ENCODE assay signal across 1 cellular context in the genomic region with DNA sequence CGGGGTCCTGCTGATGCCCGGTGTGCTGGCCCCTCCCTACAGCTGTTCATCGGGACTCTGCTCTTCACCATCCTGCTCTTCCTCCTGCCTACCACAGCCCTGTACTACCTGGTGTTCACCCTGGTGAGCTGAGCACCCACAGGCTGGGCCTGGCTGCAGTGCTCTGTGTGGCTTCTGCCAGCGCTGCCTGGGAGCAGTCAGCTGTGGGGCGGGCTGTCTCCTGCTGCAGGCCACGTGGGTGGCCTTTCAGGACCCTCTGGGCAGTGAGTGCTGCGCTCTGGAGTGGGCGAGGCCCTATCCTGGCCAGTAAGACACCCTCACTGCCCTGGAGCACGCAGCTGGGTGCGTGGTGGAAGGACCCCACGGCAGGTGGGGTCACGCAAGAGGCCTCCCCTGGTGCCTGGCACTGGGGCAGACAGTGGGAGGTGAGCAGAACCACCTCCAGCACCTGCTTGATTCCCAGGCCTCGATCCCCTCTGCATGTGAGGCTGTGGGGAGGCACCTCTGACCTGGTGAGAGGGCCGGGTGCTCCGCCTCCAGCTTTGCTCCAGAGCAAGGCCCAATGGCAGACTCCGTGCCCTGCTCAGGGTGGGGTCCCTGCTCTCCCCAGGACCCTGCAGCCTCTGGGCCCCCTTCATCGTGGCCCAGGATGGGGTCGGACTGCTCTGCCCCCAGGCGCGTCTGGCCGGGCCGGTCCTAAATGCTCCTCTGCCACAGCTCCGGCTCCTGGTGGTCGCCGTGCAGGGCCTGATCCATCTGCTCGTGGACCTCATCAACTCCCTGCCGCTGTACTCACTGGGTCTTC.
TF ChIP-seq lines count a peak whose summit lies in the region.

No MANE protein-coding gene starts in this region.

TF ChIP-seq in H1, 55 proteins besides CTCF, POLR2A, EP300 and RAD21:
- no peak for TF ChIP-seq BRCA1 (IDR thresholded peaks at IDR 0.05; ENCODE audit: low read depth, low read length)
- no peak for TF ChIP-seq NANOG (IDR thresholded peaks at IDR 0.05; ENCODE audit: insufficient read depth, low read depth, low read length, poor library complexity, severe bottlenecking)
- TF ChIP-seq EZH2 (IDR thresholded peaks at IDR 0.05; ENCODE audit: low read depth, low read length, severe bottlenecking) = no peak
- TF ChIP-seq BCL11A (IDR thresholded peaks at IDR 0.05; ENCODE audit: low read depth in 2 of 2, low read length in 2 of 2) = no peak
- TF ChIP-seq POU5F1 (IDR thresholded peaks at IDR 0.05; ENCODE audit: low read depth, low read length) = no peak
- TF ChIP-seq HDAC2 (IDR thresholded peaks at IDR 0.05; ENCODE audit: borderline replicate concordance in 1 of 2, low read depth in 2 of 2, low read length in 2 of 2) = no peak
- TF ChIP-seq SIX5 (IDR thresholded peaks at IDR 0.05; ENCODE audit: low read depth, low read length) = no peak
- no peak for TF ChIP-seq TAF7 (optimal IDR thresholded peaks at IDR 0.05; ENCODE audit: borderline replicate concordance, low read depth, low read length)
- TF ChIP-seq, protein P1, sequence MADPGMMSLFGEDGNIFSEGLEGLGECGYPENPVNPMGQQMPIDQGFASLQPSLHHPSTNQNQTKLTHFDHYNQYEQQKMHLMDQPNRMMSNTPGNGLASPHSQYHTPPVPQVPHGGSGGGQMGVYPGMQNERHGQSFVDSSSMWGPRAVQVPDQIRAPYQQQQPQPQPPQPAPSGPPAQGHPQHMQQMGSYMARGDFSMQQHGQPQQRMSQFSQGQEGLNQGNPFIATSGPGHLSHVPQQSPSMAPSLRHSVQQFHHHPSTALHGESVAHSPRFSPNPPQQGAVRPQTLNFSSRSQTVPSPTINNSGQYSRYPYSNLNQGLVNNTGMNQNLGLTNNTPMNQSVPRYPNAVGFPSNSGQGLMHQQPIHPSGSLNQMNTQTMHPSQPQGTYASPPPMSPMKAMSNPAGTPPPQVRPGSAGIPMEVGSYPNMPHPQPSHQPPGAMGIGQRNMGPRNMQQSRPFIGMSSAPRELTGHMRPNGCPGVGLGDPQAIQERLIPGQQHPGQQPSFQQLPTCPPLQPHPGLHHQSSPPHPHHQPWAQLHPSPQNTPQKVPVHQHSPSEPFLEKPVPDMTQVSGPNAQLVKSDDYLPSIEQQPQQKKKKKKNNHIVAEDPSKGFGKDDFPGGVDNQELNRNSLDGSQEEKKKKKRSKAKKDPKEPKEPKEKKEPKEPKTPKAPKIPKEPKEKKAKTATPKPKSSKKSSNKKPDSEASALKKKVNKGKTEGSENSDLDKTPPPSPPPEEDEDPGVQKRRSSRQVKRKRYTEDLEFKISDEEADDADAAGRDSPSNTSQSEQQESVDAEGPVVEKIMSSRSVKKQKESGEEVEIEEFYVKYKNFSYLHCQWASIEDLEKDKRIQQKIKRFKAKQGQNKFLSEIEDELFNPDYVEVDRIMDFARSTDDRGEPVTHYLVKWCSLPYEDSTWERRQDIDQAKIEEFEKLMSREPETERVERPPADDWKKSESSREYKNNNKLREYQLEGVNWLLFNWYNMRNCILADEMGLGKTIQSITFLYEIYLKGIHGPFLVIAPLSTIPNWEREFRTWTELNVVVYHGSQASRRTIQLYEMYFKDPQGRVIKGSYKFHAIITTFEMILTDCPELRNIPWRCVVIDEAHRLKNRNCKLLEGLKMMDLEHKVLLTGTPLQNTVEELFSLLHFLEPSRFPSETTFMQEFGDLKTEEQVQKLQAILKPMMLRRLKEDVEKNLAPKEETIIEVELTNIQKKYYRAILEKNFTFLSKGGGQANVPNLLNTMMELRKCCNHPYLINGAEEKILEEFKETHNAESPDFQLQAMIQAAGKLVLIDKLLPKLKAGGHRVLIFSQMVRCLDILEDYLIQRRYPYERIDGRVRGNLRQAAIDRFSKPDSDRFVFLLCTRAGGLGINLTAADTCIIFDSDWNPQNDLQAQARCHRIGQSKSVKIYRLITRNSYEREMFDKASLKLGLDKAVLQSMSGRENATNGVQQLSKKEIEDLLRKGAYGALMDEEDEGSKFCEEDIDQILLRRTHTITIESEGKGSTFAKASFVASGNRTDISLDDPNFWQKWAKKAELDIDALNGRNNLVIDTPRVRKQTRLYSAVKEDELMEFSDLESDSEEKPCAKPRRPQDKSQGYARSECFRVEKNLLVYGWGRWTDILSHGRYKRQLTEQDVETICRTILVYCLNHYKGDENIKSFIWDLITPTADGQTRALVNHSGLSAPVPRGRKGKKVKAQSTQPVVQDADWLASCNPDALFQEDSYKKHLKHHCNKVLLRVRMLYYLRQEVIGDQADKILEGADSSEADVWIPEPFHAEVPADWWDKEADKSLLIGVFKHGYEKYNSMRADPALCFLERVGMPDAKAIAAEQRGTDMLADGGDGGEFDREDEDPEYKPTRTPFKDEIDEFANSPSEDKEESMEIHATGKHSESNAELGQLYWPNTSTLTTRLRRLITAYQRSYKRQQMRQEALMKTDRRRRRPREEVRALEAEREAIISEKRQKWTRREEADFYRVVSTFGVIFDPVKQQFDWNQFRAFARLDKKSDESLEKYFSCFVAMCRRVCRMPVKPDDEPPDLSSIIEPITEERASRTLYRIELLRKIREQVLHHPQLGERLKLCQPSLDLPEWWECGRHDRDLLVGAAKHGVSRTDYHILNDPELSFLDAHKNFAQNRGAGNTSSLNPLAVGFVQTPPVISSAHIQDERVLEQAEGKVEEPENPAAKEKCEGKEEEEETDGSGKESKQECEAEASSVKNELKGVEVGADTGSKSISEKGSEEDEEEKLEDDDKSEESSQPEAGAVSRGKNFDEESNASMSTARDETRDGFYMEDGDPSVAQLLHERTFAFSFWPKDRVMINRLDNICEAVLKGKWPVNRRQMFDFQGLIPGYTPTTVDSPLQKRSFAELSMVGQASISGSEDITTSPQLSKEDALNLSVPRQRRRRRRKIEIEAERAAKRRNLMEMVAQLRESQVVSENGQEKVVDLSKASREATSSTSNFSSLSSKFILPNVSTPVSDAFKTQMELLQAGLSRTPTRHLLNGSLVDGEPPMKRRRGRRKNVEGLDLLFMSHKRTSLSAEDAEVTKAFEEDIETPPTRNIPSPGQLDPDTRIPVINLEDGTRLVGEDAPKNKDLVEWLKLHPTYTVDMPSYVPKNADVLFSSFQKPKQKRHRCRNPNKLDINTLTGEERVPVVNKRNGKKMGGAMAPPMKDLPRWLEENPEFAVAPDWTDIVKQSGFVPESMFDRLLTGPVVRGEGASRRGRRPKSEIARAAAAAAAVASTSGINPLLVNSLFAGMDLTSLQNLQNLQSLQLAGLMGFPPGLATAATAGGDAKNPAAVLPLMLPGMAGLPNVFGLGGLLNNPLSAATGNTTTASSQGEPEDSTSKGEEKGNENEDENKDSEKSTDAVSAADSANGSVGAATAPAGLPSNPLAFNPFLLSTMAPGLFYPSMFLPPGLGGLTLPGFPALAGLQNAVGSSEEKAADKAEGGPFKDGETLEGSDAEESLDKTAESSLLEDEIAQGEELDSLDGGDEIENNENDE (IDR thresholded peaks at IDR 0.05; ENCODE audit: insufficient replicate concordance, low read length) = no peak
- TF ChIP-seq KDM1A (IDR thresholded peaks at IDR 0.05; ENCODE audit: borderline replicate concordance, low read length) = no peak
- TF ChIP-seq TAF1 (IDR thresholded peaks at IDR 0.05; ENCODE audit: low read depth, low read length) = no peak
- TF ChIP-seq RBBP5 (IDR thresholded peaks at IDR 0.05; ENCODE audit: borderline replicate concordance, low read depth, low read length) = no peak
- TF ChIP-seq FOSL1 (IDR thresholded peaks at IDR 0.05; ENCODE audit: insufficient read depth, low read depth, low read length) = no peak
